ENCODE assay signal across 19 cellular contexts in genomic region chr5:173627860-173628392, GRCh38. TPM values are rescaled to one million over a fixed set of nuclear protein-coding genes. Genes with fewer than 3 reads are reported as not detected.
A peak's percentile ranks its signal among the peaks of the same experiment; 100 is the strongest.
DNase-seq lines count a peak whose midpoint lies in the region; ATAC-seq, FAIRE-seq and TF ChIP-seq lines count a peak whose summit lies in the region.
"Had no signal": no experiment of that assay in that cellular context is flagged by ENCODE, and none has a peak within 500 bp of the region (broad histone marks: within the 10 kb centered on the region; RNA-seq: fewer than 3 reads in every experiment).

No MANE protein-coding gene starts in this region.

- in situ Hi-C loops in HepG2 (cut with HindIII; ENCODE audit: extremely low pct_ligation_motif_present, low pct_unique_long_range_greater_than_20kb): no loop called here

- H3K9me3 Mint-ChIP-seq in naive thymus-derived CD8-positive, alpha-beta T cell: no peaks in the 10 kb centered on the region
- H3K9me3 Mint-ChIP-seq in activated naive CD8-positive, alpha-beta T cell treated with anti-CD3 and anti-CD28 coated beads for 36 hours: no peaks in the 10 kb centered on the region
- H3K9me3 Mint-ChIP-seq: neural crest cell had no signal

- POLR2A ChIA-PET in HepG2 (lab: Yijun Ruan, JAX): no interaction called here
- POLR2A ChIA-PET in naive thymus-derived CD8-positive, alpha-beta T cell (lab: Charles Lee): no interaction called here

- CTCF ChIA-PET in HepG2 (lab: Yijun Ruan, JAX; ENCODE audit: low intra/inter-chr PET ratio, low total read pairs): no interaction called here

- no peak overlapping the region for H3K9ac ChIP-seq in HepG2 (ENCODE audit: insufficient read depth, low read depth, low read length)

- no peaks in the 10 kb centered on the region for H3K36me3 Mint-ChIP-seq in naive thymus-derived CD8-positive, alpha-beta T cell
- H3K36me3 Mint-ChIP-seq in activated naive CD8-positive, alpha-beta T cell treated with anti-CD3 and anti-CD28 coated beads for 36 hours: no peaks in the 10 kb centered on the region

- TF ChIP-seq POLR2A in HepG2 (IDR thresholded peaks at IDR 0.05; ENCODE audit: insufficient read depth in 1 of 2, low read depth in 2 of 2, low read length in 2 of 2): no peak

- no peak overlapping the region for H3K4me3 Mint-ChIP-seq in naive thymus-derived CD8-positive, alpha-beta T cell
- no peak overlapping the region for H3K4me3 Mint-ChIP-seq in activated naive CD8-positive, alpha-beta T cell treated with anti-CD3 and anti-CD28 coated beads for 36 hours
- H3K4me3 Mint-ChIP-seq: neural crest cell had no signal

- H3K9me3 ChIP-seq in HepG2 (ENCODE audit: low read length): no peaks in the 10 kb centered on the region
- H3K9me3 ChIP-seq: esophagus muscularis mucosa had no signal

- DNase-seq in H7 (peak; percentile 76), dorsolateral prefrontal cortex (peak in 4 of 10 donors; percentile 29 to 63 (median 48)), HepG2 (ENCODE audit: low spot score) (no peak), posterior cingulate gyrus (peak in 7 of 10 donors; percentile 41 to 86 (median 45)), LoVo (ENCODE audit: low spot score) (no peak)
- DNase-seq in naive thymus-derived CD8-positive, alpha-beta T cell: no peak
- no peak for DNase-seq in activated naive CD8-positive, alpha-beta T cell treated with anti-CD3 and anti-CD28 coated beads for 36 hours
- DNase-seq: activated effector memory CD4-positive, alpha-beta T cell treated with Interleukin-2 at 50 U/mL for 16 hours; glutamatergic neuron; left ventricle myocardium superior; small intestine; stimulated activated naive CD4-positive, alpha-beta T cell treated with Interleukin-2 at 50 U/mL for 16 hours; SW 1271 had no signal

- no peak overlapping the region for H3K4me3 ChIP-seq in H7 (ENCODE audit: insufficient read depth, low read depth, low read length)
- H3K4me3 ChIP-seq in dorsolateral prefrontal cortex: peak overlapping the region in 42 of 59 donors; percentile 1 to 52 (median 28)
- no peak overlapping the region for H3K4me3 ChIP-seq in HepG2 (replicated peaks in 1 of 3; ENCODE audit: insufficient read depth in 1 of 3, low read depth in 2 of 3, low read length in 3 of 3)
- H3K4me3 ChIP-seq: esophagus muscularis mucosa had no signal

- H3K36me3 ChIP-seq in H7 (replicated peaks; ENCODE audit: control insufficient read depth, insufficient read depth, low read length) (no peaks in the 10 kb centered on the region), HepG2 (replicated peaks in 1 of 2; ENCODE audit: control insufficient read depth in 1 of 2, insufficient read depth in 2 of 2, low read length in 2 of 2) (no peaks in the 10 kb centered on the region)
- H3K36me3 ChIP-seq: esophagus muscularis mucosa had no signal

- FAIRE-seq in HepG2 (lab: Jason Lieb, UNC): no peak
- FAIRE-seq: GM12891, HTR-8/SVneo, small intestine had no signal

- no peak overlapping the region for H3K27ac Mint-ChIP-seq in naive thymus-derived CD8-positive, alpha-beta T cell
- H3K27ac Mint-ChIP-seq in activated naive CD8-positive, alpha-beta T cell treated with anti-CD3 and anti-CD28 coated beads for 36 hours: no peak overlapping the region

- no peak overlapping the region for H3K4me2 ChIP-seq in HepG2 (ENCODE audit: low read depth, low read length)

- 79% methylated on average over 10 of the region's 11 CpGs for WGBS in HepG2 (ENCODE audit: low lambda C conversion rate)

- H3K79me2 ChIP-seq in HepG2 (ENCODE audit: insufficient read depth, low read length): no peaks in the 10 kb centered on the region

- no peaks in the 10 kb centered on the region for H4K20me1 ChIP-seq in HepG2 (ENCODE audit: insufficient read depth, low read length)

- peaks cover 3 to 23% (median 7%) of the 10 kb centered on the region in 5 donors for H3K27me3 Mint-ChIP-seq in naive thymus-derived CD8-positive, alpha-beta T cell
- H3K27me3 Mint-ChIP-seq in activated naive CD8-positive, alpha-beta T cell treated with anti-CD3 and anti-CD28 coated beads for 36 hours: peaks cover 7% of the 10 kb centered on the region

- no peak for ATAC-seq in HepG2
- no peak for ATAC-seq in HG02870 (IDR thresholded peaks at IDR 0.05; ENCODE audit: unreplicated experiment)
- no peak for ATAC-seq in naive thymus-derived CD8-positive, alpha-beta T cell
- ATAC-seq: left ventricle myocardium superior had no signal

- intact Hi-C loops in dorsolateral prefrontal cortex (cut with DNase I): loop anchor here (5.0 to 10.0 kb wide), 4 partner anchors 44 to 239 kb away; no protein-coding TSS in a partner anchor
- intact Hi-C loops in HepG2 (cut with micrococcal nuclease; ENCODE audit: unreplicated experiment): no loop called here
- intact Hi-C loops in posterior cingulate gyrus (cut with DNase I): loop anchor here (2.0 kb wide), 1 partner anchor 43 kb away; no protein-coding TSS in a partner anchor

- no peak overlapping the region for H2AFZ ChIP-seq in HepG2 (ENCODE audit: low read length)

- H3K4me1 ChIP-seq in HepG2 (ENCODE audit: insufficient read depth, low read length): peaks cover 84% of the 10 kb centered on the region

- TF ChIP-seq EP300 in HepG2 (IDR thresholded peaks at IDR 0.05; ENCODE audit: low read depth in 2 of 2, low read length in 2 of 2): no peak
- TF ChIP-seq EP300 in HepG2 (CRISPR knock-in tag; IDR thresholded peaks at IDR 0.05; ENCODE audit: borderline replicate concordance): no peak

- peak in 2 of 56 donors; percentile 14 to 23 for TF ChIP-seq CTCF in dorsolateral prefrontal cortex (IDR thresholded peaks at IDR 0.05 in 54 of 56, conservative IDR thresholded peaks at IDR 0.05 in 2 of 56; ENCODE audit: low read depth in 1 of 56, partially characterized antibody in 56 of 56)
- no peak for TF ChIP-seq CTCF in HepG2 (CRISPR knock-in tag; IDR thresholded peaks at IDR 0.05)

- TF ChIP-seq RAD21 in HepG2 (CRISPR knock-in tag; IDR thresholded peaks at IDR 0.05): no peak

- H3K4me1 Mint-ChIP-seq in naive thymus-derived CD8-positive, alpha-beta T cell: peaks cover 0 to 5% (median under 1%) of the 10 kb centered on the region in 4 donors
- H3K4me1 Mint-ChIP-seq in activated naive CD8-positive, alpha-beta T cell treated with anti-CD3 and anti-CD28 coated beads for 36 hours: no peaks in the 10 kb centered on the region

- no TSS peak for BruUV-seq in HepG2 (replicated peaks; lab: Mats Ljungman, UMichigan)

- H3K27ac ChIP-seq in dorsolateral prefrontal cortex (peak overlapping the region in 58 of 59 donors; percentile 2 to 93 (median 84)), HepG2 (ENCODE audit: extremely low read length, insufficient read depth, low read length) (no peak overlapping the region)
- H3K27ac ChIP-seq: esophagus muscularis mucosa, VCaP had no signal

- H3K27me3 ChIP-seq in H7 (ENCODE audit: control insufficient read depth, insufficient read depth, low read length): no peaks in the 10 kb centered on the region
- no peaks in the 10 kb centered on the region for H3K27me3 ChIP-seq in dorsolateral prefrontal cortex
- peaks cover 0 to 1% of the 10 kb centered on the region in 2 experiments; a peak in 2 of 5 replicates for H3K27me3 ChIP-seq in HepG2 (ENCODE audit: control insufficient read depth in 1 of 2, insufficient read depth in 2 of 2, low read length in 2 of 2)

TF ChIP-seq in HepG2, 621 proteins besides CTCF, POLR2A, EP300 and RAD21 (continues in another document):
- TF ChIP-seq ZNF557 (CRISPR knock-in tag; IDR thresholded peaks at IDR 0.05): no peak
- TF ChIP-seq HNRNPL (IDR thresholded peaks at IDR 0.05; ENCODE audit: low read depth, low read length): no peak

RNA-seq across cellular contexts. Expression of gene BOD1, which starts 11.5 kb away (rescaled TPM):
- total RNA-seq in H7 (2014; rRNA removed; shearing (Covaris generic)): 140 and 168 TPM in 2 replicates
- total RNA-seq in dorsolateral prefrontal cortex (10 to 100 TPM; 30.1 to 53.8 (median 41.6) TPM), HepG2 (2016; rRNA removed; fragmentation: Illumina TruSeq; extraction: Trizol) (103 and 107 TPM in 2 replicates)
- total RNA-seq in HepG2 (2016; cell fraction: cytosol; rRNA removed; fragmentation: Illumina TruSeq; extraction: Trizol; ENCODE audit: low read depth): 294 and 338 TPM in 2 replicates
- 97.4 and 104 TPM in 2 replicates for total RNA-seq in HepG2 (2016; cell fraction: insoluble cytoplasmic fraction; rRNA removed; fragmentation: Illumina TruSeq; extraction: Trizol)
- 322 and 357 TPM in 2 replicates for total RNA-seq in HepG2 (2016; cell fraction: membrane; rRNA removed; fragmentation: Illumina TruSeq; extraction: Trizol)
- 52.9 and 56.3 TPM in 2 replicates for total RNA-seq in HepG2 (2016; cell fraction: nucleus; rRNA removed; fragmentation: Illumina TruSeq; extraction: Trizol)
- 68.6 and 81.5 TPM in 2 replicates for polyA plus RNA-seq in HepG2 (2011; rRNA removed)
- 64.4 and 81.3 TPM in 2 replicates for polyA plus RNA-seq in HepG2 (2011; cell fraction: cytosol; rRNA removed)
- polyA plus RNA-seq in HepG2 (2011; cell fraction: nucleus; rRNA removed): 46.1 and 59.4 TPM in 2 replicates
- polyA plus RNA-seq in HepG2 (2012): 97.1 and 100 TPM in 2 replicates
- polyA plus RNA-seq in HepG2 (2016; cell fraction: cytosol; fragmentation: Illumina TruSeq; extraction: Trizol; ENCODE audit: low read depth): 345 and 348 TPM in 2 replicates
- polyA plus RNA-seq in HepG2 (2016; cell fraction: insoluble cytoplasmic fraction; fragmentation: Illumina TruSeq; extraction: Trizol; ENCODE audit: low read depth): 95.3 and 104 TPM in 2 replicates
- 290 and 313 TPM in 2 replicates for polyA plus RNA-seq in HepG2 (2016; cell fraction: membrane; fragmentation: Illumina TruSeq; extraction: Trizol; ENCODE audit: low read depth)
- 82.4 and 85.5 TPM in 2 replicates for polyA plus RNA-seq in HepG2 (2016; cell fraction: nucleus; fragmentation: Illumina TruSeq; extraction: Trizol; ENCODE audit: insufficient read depth, low read depth)
- 36.5 and 45.8 TPM in 2 replicates for polyA minus RNA-seq in HepG2 (2011; rRNA and poly(A)+ RNA removed; ENCODE audit: low replicate concordance)
- polyA minus RNA-seq in HepG2 (2011; cell fraction: cytosol; rRNA and poly(A)+ RNA removed): 34.5 and 35.2 TPM in 2 replicates
- polyA minus RNA-seq in HepG2 (2011; cell fraction: nucleus; rRNA and poly(A)+ RNA removed): 47.1 and 52.1 TPM in 2 replicates
- total RNA-seq in naive thymus-derived CD8-positive, alpha-beta T cell: 10 to 100 TPM; 34.6 to 39.4 TPM
- 10 to 100 TPM; 12.6 to 18.7 (median 13.0) TPM for polyA plus RNA-seq in naive thymus-derived CD8-positive, alpha-beta T cell
- 10 to 100 TPM; 23.7 to 25.8 TPM for total RNA-seq in activated naive CD8-positive, alpha-beta T cell treated with anti-CD3 and anti-CD28 coated beads for 36 hours

Comparison
In these comparisons a context has a peak if more than half of its experiments do, and no peak if none do; other contexts are left out.
1. DNase-seq: peak in H7 (single experiment) and posterior cingulate gyrus (7 of 10); none in HepG2 (single experiment), naive thymus-derived CD8-positive, alpha-beta T cell (0 of 10), activated naive CD8-positive, alpha-beta T cell treated with anti-CD3 and anti-CD28 coated beads for 36 hours (single experiment) and LoVo (single experiment).
2. H3K4me3 ChIP-seq: peak in dorsolateral prefrontal cortex (42 of 59); none in H7 (single experiment) and HepG2 (0 of 3).